ENCODE assay signal across 8 cellular contexts in the genomic region with DNA sequence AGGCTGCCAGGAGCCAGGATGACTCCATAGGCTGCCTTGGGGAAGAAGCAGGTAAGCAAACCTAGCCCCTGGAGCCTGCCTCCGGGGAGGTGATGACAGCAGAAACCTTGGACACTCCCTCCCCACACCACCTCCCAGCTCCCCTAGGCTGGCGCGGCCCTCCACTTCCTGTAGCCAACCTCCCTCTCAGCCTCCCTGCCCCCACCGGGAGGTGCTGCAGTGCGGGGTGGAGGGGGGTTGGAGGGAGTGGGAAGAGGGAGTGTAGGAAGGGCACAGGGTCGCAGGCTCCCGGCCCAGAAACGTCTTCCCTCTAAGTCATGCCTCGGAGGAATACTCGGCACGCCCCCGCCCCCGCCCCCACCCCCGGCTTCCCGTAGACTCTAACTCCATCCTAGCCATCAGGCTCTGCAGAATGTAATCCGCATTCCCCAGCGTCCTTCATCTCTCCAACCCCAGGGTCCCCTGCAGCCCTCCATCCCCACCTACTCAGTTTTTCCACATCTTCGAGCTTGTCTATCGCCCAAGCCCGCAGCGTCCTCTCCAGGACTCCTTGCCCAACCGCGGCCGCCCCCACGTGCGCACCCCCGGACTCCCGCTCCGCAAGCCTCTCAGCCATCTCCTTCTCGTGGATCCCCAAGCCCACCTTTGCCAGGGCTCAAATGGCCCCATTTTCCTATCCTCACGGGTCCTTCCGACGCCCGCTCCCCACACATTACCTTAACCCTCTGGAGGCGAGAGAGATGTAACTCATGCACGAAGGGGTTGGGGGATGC. TPM values are rescaled to one million over a fixed set of nuclear protein-coding genes. Genes with fewer than 3 reads are reported as not detected.
DNase-seq lines count a peak whose midpoint lies in the region; ATAC-seq lines count a peak whose summit lies in the region.

No MANE protein-coding gene starts in this region.

- peaks cover 4 to 7% of the 10 kb centered on the region in 2 donors for H3K36me3 ChIP-seq in mucosa of rectum (ENCODE audit: control insufficient read depth in 2 of 2, insufficient read depth in 2 of 2, low read length in 2 of 2)

- peak overlapping the region; percentile 85 to 90 for H3K9ac ChIP-seq in mucosa of rectum (ENCODE audit: low read depth in 1 of 2, low read length in 2 of 2)

- H3K27me3 ChIP-seq in mucosa of rectum (ENCODE audit: control insufficient read depth in 2 of 2, insufficient read depth in 2 of 2, low read length in 2 of 2) = no peaks in the 10 kb centered on the region

- peaks cover 30 to 44% of the 10 kb centered on the region in 2 donors for H3K4me1 ChIP-seq in mucosa of rectum (ENCODE audit: control insufficient read depth in 2 of 2, insufficient read depth in 2 of 2, low read length in 2 of 2)

- H3K27ac ChIP-seq in mucosa of rectum (ENCODE audit: low read depth in 2 of 2, low read length in 2 of 2) = peak overlapping the region; percentile 92 to 99

- H3K4me3 ChIP-seq in mucosa of rectum (ENCODE audit: low read length in 2 of 2) = peak overlapping the region; percentile 78 to 88

- no peaks in the 10 kb centered on the region for H3K9me3 ChIP-seq in mucosa of rectum (ENCODE audit: control insufficient read depth in 2 of 2, low read length in 2 of 2)

- DNase-seq in COLO829 (ENCODE audit: low spot score) (peak; percentile 9), NOMO-1 treated with DMSO at 0.1 percent for 48 hours (lab: John Stamatoyannopoulos, UW; ENCODE audit: unreplicated experiment) (peak; percentile 37), dedifferentiated amniotic fluid mesenchymal stem cell (ENCODE audit: extremely low spot score) (no peak)
- DNase-seq in activated T-cell treated with anti-CD3 and anti-CD28 coated beads, Interleukin-2, amount 50 U/mL, for 1 hour = peak; percentile 49
- peak; percentile 46 for DNase-seq in stimulated activated naive CD4-positive, alpha-beta T cell treated with Interleukin-2 at 50 U/mL for 16 hours (lab: John Stamatoyannopoulos, UW)

- ATAC-seq in HG02798 (IDR thresholded peaks at IDR 0.05; ENCODE audit: poor library complexity, unreplicated experiment) (peak; percentile 17), esophagus mucosa (peak; percentile 64)

RNA-seq across cellular contexts. Expression of a gene that starts 0.5 kb away (rescaled TPM):
- total RNA-seq in esophagus mucosa = 37.6 TPM

RNA-seq across cellular contexts. Expression of a gene that starts 23.3 kb away (rescaled TPM):
- total RNA-seq in esophagus mucosa = not detected

RNA-seq across cellular contexts. Expression of a gene that starts 23.5 kb away (rescaled TPM):
- 157 TPM for total RNA-seq in esophagus mucosa

RNA-seq across cellular contexts. Expression of a gene that starts 28.9 kb away (rescaled TPM):
- 48.9 TPM for total RNA-seq in esophagus mucosa
